In genomic region chr7:46713868-46714596, GRCh38 we compare ENCODE assay signal across 14 cellular contexts.
DNase-seq lines count a peak whose midpoint lies in the region; TF ChIP-seq lines count a peak whose summit lies in the region.
"Had no signal": no experiment of that assay in that cellular context is flagged by ENCODE, and none has a peak within 500 bp of the region (broad histone marks: within the 10 kb centered on the region; RNA-seq: fewer than 3 reads in every experiment).

No MANE protein-coding gene starts in this region.

- H3K27me3 ChIP-seq in HAP-1 (ENCODE audit: low read depth) (no peaks in the 10 kb centered on the region), breast epithelium (no peaks in the 10 kb centered on the region)
- H3K27me3 ChIP-seq: ascending aorta, MG63 had no signal

- H3K9me3 ChIP-seq in HAP-1 (no peaks in the 10 kb centered on the region), breast epithelium (no peaks in the 10 kb centered on the region)
- H3K9me3 ChIP-seq: ascending aorta, MG63 had no signal

- no peak for TF ChIP-seq CTCF in retinal pigment epithelial cell (conservative IDR thresholded peaks at IDR 0.05; ENCODE audit: low read depth, low read length)
- TF ChIP-seq CTCF in breast epithelium (IDR thresholded peaks at IDR 0.05): no peak

- H3K4me3 ChIP-seq in retinal pigment epithelial cell (ENCODE audit: low read length): no peak overlapping the region
- H3K4me3 ChIP-seq in HAP-1: no peak overlapping the region
- H3K4me3 ChIP-seq in breast epithelium: no peak overlapping the region
- H3K4me3 ChIP-seq: ascending aorta, MG63 had no signal

- intact Hi-C loops in breast epithelium (cut with DNase I; ENCODE audit: low total_unique reads): loop anchor here (2.0 kb wide), 1 partner anchor 235 kb away; no protein-coding TSS in a partner anchor

- H3K4me1 ChIP-seq in HAP-1 (no peaks in the 10 kb centered on the region), breast epithelium (no peaks in the 10 kb centered on the region)

- DNase-seq in EH (ENCODE audit: low read depth) (peak; percentile 58), dermis blood vessel endothelial cell (peak; percentile 55), left kidney (ENCODE audit: low read depth, low spot score) (peak; percentile 60), retinal pigment epithelial cell (ENCODE audit: low read depth) (peak; percentile 46), substantia nigra (lab: John Stamatoyannopoulos, UW) (no peak), HAP-1 (ENCODE audit: low spot score in 2 of 2) (no peak), breast epithelium (ENCODE audit: low spot score in 2 of 2) (no peak), NOMO-1 (lab: John Stamatoyannopoulos, UW; ENCODE audit: unreplicated experiment in 2 of 2) (no peak)
- DNase-seq: activated B cell treated with CpG ODN at 0.5 μM for 24 hours; activated effector memory CD4-positive, alpha-beta T cell treated with anti-CD3 and anti-CD28 coated beads, Interleukin-2, amount 50 U/mL, for 16 hours; MG63; NCI-H2029; NCI-H526 treated with DMSO at 0.1 percent for 48 hours had no signal

- no peak for TF ChIP-seq POLR2A in breast epithelium (IDR thresholded peaks at IDR 0.05)

- in situ Hi-C loops in HAP-1 (cut with MboI; ENCODE audit: low sequenced_read_pairs): no loop called here

- H3K27ac ChIP-seq in substantia nigra (ENCODE audit: low read depth, low read length, poor library complexity, severe bottlenecking): no peak overlapping the region
- no peak overlapping the region for H3K27ac ChIP-seq in breast epithelium
- H3K27ac ChIP-seq: ascending aorta had no signal

- H3K36me3 ChIP-seq in HAP-1 (replicated peaks) (no peaks in the 10 kb centered on the region), breast epithelium (no peaks in the 10 kb centered on the region)
- H3K36me3 ChIP-seq: ascending aorta, MG63 had no signal

Comparison
In these comparisons a context has a peak if more than half of its experiments do, and no peak if none do; other contexts are left out.
1. DNase-seq: peak in EH (single experiment), dermis blood vessel endothelial cell (single experiment), left kidney (single experiment) and retinal pigment epithelial cell (single experiment); none in substantia nigra (0 of 49), HAP-1 (0 of 2), breast epithelium (0 of 2) and NOMO-1 (0 of 2).